In the genomic region with DNA sequence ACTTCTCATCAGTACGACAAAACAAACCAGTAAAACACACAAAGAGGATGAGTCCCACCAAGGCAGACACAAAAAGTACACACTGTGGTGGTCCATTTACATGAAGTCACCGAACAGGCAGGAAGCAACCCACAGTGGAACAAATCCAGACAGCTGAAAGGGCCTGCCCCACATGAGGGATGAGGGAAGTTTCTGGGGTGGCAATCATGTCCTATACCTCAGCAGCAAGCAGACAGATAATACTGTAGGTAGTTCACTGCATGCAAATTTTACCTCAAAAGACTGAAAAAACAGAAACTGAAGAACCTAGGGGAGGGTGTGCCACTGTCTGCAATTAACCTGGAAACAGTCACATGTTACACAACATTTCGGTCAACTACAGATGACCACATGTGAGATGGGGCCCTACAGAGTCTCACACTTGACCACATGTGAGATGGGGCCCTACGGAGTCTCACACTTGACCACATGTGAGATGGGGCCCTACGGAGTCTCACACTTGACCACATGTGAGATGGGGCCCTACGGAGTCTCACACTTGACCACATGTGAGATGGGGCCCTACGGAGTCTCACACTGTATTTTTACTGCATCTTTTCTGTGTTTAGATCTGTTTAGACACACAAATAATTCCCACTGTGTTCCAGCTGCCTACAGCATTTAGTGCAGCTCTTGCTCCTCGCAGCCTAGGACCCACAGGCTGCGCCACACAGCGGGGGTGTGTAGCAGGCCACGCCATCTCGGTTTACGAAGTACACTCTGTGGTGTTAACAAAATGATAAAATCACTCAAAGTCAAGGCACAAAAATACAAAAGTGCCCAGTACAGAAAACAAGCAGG, we compare ENCODE assay signal across 2 cellular contexts.
TF ChIP-seq lines count a peak whose summit lies in the region.

No MANE protein-coding gene starts in this region.

TF ChIP-seq in SK-N-SH, 30 proteins besides CTCF, POLR2A, EP300 and RAD21 (continued from another document):
- TF ChIP-seq, protein P1, sequence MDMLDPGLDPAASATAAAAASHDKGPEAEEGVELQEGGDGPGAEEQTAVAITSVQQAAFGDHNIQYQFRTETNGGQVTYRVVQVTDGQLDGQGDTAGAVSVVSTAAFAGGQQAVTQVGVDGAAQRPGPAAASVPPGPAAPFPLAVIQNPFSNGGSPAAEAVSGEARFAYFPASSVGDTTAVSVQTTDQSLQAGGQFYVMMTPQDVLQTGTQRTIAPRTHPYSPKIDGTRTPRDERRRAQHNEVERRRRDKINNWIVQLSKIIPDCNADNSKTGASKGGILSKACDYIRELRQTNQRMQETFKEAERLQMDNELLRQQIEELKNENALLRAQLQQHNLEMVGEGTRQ (IDR thresholded peaks at IDR 0.05; ENCODE audit: borderline replicate concordance, low read depth, low read length), result no peak
- no peak for TF ChIP-seq ELF1 (IDR thresholded peaks at IDR 0.05)
- TF ChIP-seq JUND (IDR thresholded peaks at IDR 0.05), result no peak
- TF ChIP-seq SIN3A (IDR thresholded peaks at IDR 0.05; ENCODE audit: borderline replicate concordance, low read depth, low read length), result no peak
- TF ChIP-seq CHD2 (IDR thresholded peaks at IDR 0.05; ENCODE audit: low read length, partially characterized antibody), result no peak
- TF ChIP-seq RXRA (IDR thresholded peaks at IDR 0.05; ENCODE audit: borderline replicate concordance, low read depth), result no peak
- TF ChIP-seq MEF2A (IDR thresholded peaks at IDR 0.05; ENCODE audit: borderline replicate concordance, low read depth), result no peak
- no peak for TF ChIP-seq NFIC (IDR thresholded peaks at IDR 0.05; ENCODE audit: borderline replicate concordance)
TF ChIP-seq in SK-N-SH: peak in this region for 0.

TF ChIP-seq in SK-N-SH treated with all-trans-retinoic acid at 6 μM for 48 hours, 23 proteins besides CTCF, POLR2A, EP300 and RAD21 (continued from another document):
- TF ChIP-seq SNAI2 (CRISPR knock-in tag; IDR thresholded peaks at IDR 0.05) (no peak), ZNF70 (CRISPR knock-in tag; IDR thresholded peaks at IDR 0.05) (no peak), ISL1 (CRISPR knock-in tag; IDR thresholded peaks at IDR 0.05) (no peak), ZFP3 (CRISPR knock-in tag; IDR thresholded peaks at IDR 0.05) (no peak), ARNTL (CRISPR knock-in tag; IDR thresholded peaks at IDR 0.05; ENCODE audit: borderline replicate concordance, low read depth) (no peak), TOX (CRISPR knock-in tag; IDR thresholded peaks at IDR 0.05; ENCODE audit: borderline replicate concordance) (no peak)
- TF ChIP-seq, protein P2, sequence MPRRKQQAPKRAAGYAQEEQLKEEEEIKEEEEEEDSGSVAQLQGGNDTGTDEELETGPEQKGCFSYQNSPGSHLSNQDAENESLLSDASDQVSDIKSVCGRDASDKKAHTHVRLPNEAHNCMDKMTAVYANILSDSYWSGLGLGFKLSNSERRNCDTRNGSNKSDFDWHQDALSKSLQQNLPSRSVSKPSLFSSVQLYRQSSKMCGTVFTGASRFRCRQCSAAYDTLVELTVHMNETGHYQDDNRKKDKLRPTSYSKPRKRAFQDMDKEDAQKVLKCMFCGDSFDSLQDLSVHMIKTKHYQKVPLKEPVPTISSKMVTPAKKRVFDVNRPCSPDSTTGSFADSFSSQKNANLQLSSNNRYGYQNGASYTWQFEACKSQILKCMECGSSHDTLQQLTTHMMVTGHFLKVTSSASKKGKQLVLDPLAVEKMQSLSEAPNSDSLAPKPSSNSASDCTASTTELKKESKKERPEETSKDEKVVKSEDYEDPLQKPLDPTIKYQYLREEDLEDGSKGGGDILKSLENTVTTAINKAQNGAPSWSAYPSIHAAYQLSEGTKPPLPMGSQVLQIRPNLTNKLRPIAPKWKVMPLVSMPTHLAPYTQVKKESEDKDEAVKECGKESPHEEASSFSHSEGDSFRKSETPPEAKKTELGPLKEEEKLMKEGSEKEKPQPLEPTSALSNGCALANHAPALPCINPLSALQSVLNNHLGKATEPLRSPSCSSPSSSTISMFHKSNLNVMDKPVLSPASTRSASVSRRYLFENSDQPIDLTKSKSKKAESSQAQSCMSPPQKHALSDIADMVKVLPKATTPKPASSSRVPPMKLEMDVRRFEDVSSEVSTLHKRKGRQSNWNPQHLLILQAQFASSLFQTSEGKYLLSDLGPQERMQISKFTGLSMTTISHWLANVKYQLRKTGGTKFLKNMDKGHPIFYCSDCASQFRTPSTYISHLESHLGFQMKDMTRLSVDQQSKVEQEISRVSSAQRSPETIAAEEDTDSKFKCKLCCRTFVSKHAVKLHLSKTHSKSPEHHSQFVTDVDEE (CRISPR knock-in tag; IDR thresholded peaks at IDR 0.05), result no peak
- TF ChIP-seq, protein P3, sequence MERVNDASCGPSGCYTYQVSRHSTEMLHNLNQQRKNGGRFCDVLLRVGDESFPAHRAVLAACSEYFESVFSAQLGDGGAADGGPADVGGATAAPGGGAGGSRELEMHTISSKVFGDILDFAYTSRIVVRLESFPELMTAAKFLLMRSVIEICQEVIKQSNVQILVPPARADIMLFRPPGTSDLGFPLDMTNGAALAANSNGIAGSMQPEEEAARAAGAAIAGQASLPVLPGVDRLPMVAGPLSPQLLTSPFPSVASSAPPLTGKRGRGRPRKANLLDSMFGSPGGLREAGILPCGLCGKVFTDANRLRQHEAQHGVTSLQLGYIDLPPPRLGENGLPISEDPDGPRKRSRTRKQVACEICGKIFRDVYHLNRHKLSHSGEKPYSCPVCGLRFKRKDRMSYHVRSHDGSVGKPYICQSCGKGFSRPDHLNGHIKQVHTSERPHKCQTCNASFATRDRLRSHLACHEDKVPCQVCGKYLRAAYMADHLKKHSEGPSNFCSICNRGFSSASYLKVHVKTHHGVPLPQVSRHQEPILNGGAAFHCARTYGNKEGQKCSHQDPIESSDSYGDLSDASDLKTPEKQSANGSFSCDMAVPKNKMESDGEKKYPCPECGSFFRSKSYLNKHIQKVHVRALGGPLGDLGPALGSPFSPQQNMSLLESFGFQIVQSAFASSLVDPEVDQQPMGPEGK (CRISPR knock-in tag; IDR thresholded peaks at IDR 0.05; ENCODE audit: borderline replicate concordance), result no peak
- TF ChIP-seq, protein P4, sequence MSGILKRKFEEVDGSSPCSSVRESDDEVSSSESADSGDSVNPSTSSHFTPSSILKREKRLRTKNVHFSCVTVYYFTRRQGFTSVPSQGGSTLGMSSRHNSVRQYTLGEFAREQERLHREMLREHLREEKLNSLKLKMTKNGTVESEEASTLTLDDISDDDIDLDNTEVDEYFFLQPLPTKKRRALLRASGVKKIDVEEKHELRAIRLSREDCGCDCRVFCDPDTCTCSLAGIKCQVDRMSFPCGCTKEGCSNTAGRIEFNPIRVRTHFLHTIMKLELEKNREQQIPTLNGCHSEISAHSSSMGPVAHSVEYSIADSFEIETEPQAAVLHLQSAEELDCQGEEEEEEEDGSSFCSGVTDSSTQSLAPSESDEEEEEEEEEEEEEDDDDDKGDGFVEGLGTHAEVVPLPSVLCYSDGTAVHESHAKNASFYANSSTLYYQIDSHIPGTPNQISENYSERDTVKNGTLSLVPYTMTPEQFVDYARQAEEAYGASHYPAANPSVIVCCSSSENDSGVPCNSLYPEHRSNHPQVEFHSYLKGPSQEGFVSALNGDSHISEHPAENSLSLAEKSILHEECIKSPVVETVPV (CRISPR knock-in tag; IDR thresholded peaks at IDR 0.05), result no peak
